19 cellular contexts compared by ENCODE assay signal in the genomic region with DNA sequence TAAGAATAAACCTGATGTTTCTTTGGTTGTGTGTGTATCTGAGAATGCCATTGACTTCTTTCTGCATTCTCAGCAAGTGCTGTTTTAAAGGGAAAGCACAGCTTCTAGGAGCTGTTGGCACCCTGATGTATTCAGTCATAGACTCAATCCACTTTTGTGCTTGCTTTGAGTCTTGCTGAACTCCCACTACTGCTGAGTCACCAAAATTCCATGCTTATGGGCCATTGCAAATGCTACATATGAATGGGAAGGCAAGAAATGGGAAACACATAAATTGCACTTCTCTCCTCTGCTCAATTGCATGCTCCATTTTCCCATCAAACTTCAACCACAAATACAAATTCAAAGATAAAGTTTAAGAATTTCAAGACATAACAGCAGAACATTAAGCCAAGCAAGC. TPM values are rescaled to one million over a fixed set of nuclear protein-coding genes. Genes with fewer than 3 reads are reported as not detected.
"Had no signal": no experiment of that assay in that cellular context is flagged by ENCODE, and none has a peak within 500 bp of the region (broad histone marks: within the 10 kb centered on the region; RNA-seq: fewer than 3 reads in every experiment).

No MANE protein-coding gene starts in this region.

- H3K9me3 ChIP-seq: psoas muscle, sigmoid colon, suprapubic skin had no signal

- H3K36me3 ChIP-seq: sigmoid colon, suprapubic skin had no signal

- H3K27me3 ChIP-seq: sigmoid colon, suprapubic skin had no signal

- H3K27ac ChIP-seq: psoas muscle, sigmoid colon, suprapubic skin had no signal

- DNase-seq: activated CD4-positive, alpha-beta T cell treated with anti-CD3 and anti-CD28 coated beads, Interleukin-2, amount 50 U/mL, for 48 hours; activated CD4-positive, CD25-positive, alpha-beta regulatory T cell treated with anti-CD3 and anti-CD28 coated beads, Interleukin-2, amount 50 U/mL, for 72 hours; activated effector memory CD4-positive, alpha-beta T cell treated with anti-CD3 and anti-CD28 coated beads, Interleukin-2, amount 50 U/mL, for 16 hours; activated T-cell treated with anti-CD3 and anti-CD28 coated beads, Interleukin-2, amount 50 U/mL, for 4 hours; aorta; cortex of kidney; effector CD8-positive, alpha-beta T cell; hippocampal formation; naive thymus-derived CD8-positive, alpha-beta T cell; psoas muscle; sigmoid colon; stimulated activated CD4-positive, alpha-beta T cell treated with anti-CD3 and anti-CD28 coated beads, Interleukin-12 subunit alpha, Interleukin-12 subunit beta, amount 100 ng/mL, for 4 hours; stimulated activated naive CD4-positive, alpha-beta T cell treated with Interleukin-2 at 50 U/mL for 16 hours had no signal

- ATAC-seq: activated naive CD4-positive, alpha-beta T cell treated with anti-CD3 and anti-CD28 coated beads, Interleukin-2, amount 50 U/mL, for 72 hours; activated T-cell treated with anti-CD3 and anti-CD28 coated beads, Interleukin-2, amount 50 U/mL, for 4 hours; naive thymus-derived CD8-positive, alpha-beta T cell; psoas muscle had no signal

- H3K4me3 ChIP-seq: psoas muscle, sigmoid colon, suprapubic skin had no signal

- H3K4me1 ChIP-seq: psoas muscle, sigmoid colon, suprapubic skin had no signal

RNA-seq across cellular contexts. Expression of a gene that starts 9.8 kb away (rescaled TPM):
- total RNA-seq: activated naive CD4-positive, alpha-beta T cell treated with anti-CD3 and anti-CD28 coated beads, Interleukin-2, amount 50 U/mL, for 72 hours; activated T-cell treated with anti-CD3 and anti-CD28 coated beads, Interleukin-2, amount 50 U/mL, for 4 hours; aorta; lung microvascular endothelial cell; mononuclear cell; naive thymus-derived CD8-positive, alpha-beta T cell; omental fat pad; psoas muscle; sigmoid colon; suprapubic skin; T-helper 2 cell treated with Interferon-gamma antibody and Interleukin-4, amounts not matched to agents 100 ng/mL and 5 ng/mL, for 36 hours had no signal
- polyA plus RNA-seq: aorta; naive thymus-derived CD8-positive, alpha-beta T cell; psoas muscle; sigmoid colon had no signal
